21 cellular contexts compared by ENCODE assay signal in genomic region chr5:42597318-42597937, GRCh38.
A peak's percentile ranks its signal among the peaks of the same experiment; 100 is the strongest.
DNase-seq lines count a peak whose midpoint lies in the region; ATAC-seq, FAIRE-seq and TF ChIP-seq lines count a peak whose summit lies in the region.
"Had no signal": no experiment of that assay in that cellular context is flagged by ENCODE, and none has a peak within 500 bp of the region (broad histone marks: within the 10 kb centered on the region; RNA-seq: fewer than 3 reads in every experiment).

No MANE protein-coding gene starts in this region.

- BruUV-seq in K562 (replicated peaks; lab: Mats Ljungman, UMichigan) = no TSS peak

- H4K20me1 ChIP-seq in K562 (replicated peaks; ENCODE audit: control insufficient read depth, insufficient read depth, low read length) = no peaks in the 10 kb centered on the region
- H4K20me1 ChIP-seq: BLaER1 had no signal

- 8% methylated on average over 4 of the region's 4 CpGs for WGBS in K562 (ENCODE audit: insufficient coverage, low coverage, missing lambda C conversion rate)
- WGBS in heart left ventricle, 4 donors = 40 to 59% (median 52%) methylated on average over 4 of the region's 4 CpGs
- WGBS in right cardiac atrium = 69% methylated on average over 4 of the region's 4 CpGs
- 82 to 96% (median 84%) methylated on average over 4 of the region's 4 CpGs for WGBS in psoas muscle, 3 donors

- no peak for TF ChIP-seq CTCF in K562 (IDR thresholded peaks at IDR 0.05 in 2 of 3, conservative IDR thresholded peaks at IDR 0.05 in 1 of 3; ENCODE audit: insufficient read depth in 2 of 3, low read depth in 1 of 3, low read length in 3 of 3)
- no peak for TF ChIP-seq CTCF in heart left ventricle (IDR thresholded peaks at IDR 0.05)
- no peak for TF ChIP-seq CTCF in psoas muscle (IDR thresholded peaks at IDR 0.05)

- no peaks in the 10 kb centered on the region for H3K79me2 ChIP-seq in K562 (ENCODE audit: control insufficient read depth, insufficient read depth, low read length)

- TF ChIP-seq RAD21 in K562 (CRISPR knock-in tag; conservative IDR thresholded peaks at IDR 0.05 in 1 of 2, IDR thresholded peaks at IDR 0.05 in 1 of 2) = no peak

- no peak overlapping the region for H3K27ac ChIP-seq in K562 (ENCODE audit: extremely low read depth, low read depth, low read length)
- H3K27ac ChIP-seq in heart left ventricle = peak overlapping the region in 1 of 12 donors; percentile 28
- peak overlapping the region; percentile 39 for H3K27ac ChIP-seq in right cardiac atrium (ENCODE audit: low read length)
- peak overlapping the region; percentile 82 for H3K27ac ChIP-seq in psoas muscle
- H3K27ac ChIP-seq: BLaER1 had no signal

- no peak overlapping the region for H3K9ac ChIP-seq in K562 (ENCODE audit: insufficient read depth in 1 of 2, low read depth in 2 of 2, low read length in 2 of 2)
- H3K9ac ChIP-seq: BLaER1 had no signal

- CTCF ChIA-PET in K562 (lab: Yijun Ruan, JAX; ENCODE audit: low intra/inter-chr PET ratio) = no interaction called here

- H2AFZ ChIP-seq in K562 (ENCODE audit: low read depth, low read length) = no peak overlapping the region

- no peak for FAIRE-seq in K562 (lab: Jason Lieb, UNC)
- FAIRE-seq: A204.1, GM12892, HTR-8/SVneo had no signal

- H3K27me3 ChIP-seq in K562 (ENCODE audit: control insufficient read depth in 2 of 2, insufficient read depth in 2 of 2, low read length in 2 of 2) (no peaks in the 10 kb centered on the region), heart left ventricle (no peaks in the 10 kb centered on the region), right cardiac atrium (ENCODE audit: control insufficient read depth, insufficient read depth) (no peaks in the 10 kb centered on the region), psoas muscle (ENCODE audit: insufficient read depth in 3 of 3, low read length in 2 of 3) (no peaks in the 10 kb centered on the region)
- H3K27me3 ChIP-seq: BLaER1 had no signal

- H3K4me1 ChIP-seq in K562 (replicated peaks in 1 of 2; ENCODE audit: control insufficient read depth in 2 of 2, insufficient read depth in 2 of 2, low read length in 2 of 2) (no peaks in the 10 kb centered on the region; a peak in 1 of 5 replicates), heart left ventricle (peaks cover 0 to 22% (median 10%) of the 10 kb centered on the region in 12 donors), right cardiac atrium (ENCODE audit: control insufficient read depth, insufficient read depth, low read length) (peaks cover 2% of the 10 kb centered on the region), psoas muscle (peaks cover 53% of the 10 kb centered on the region)

- TF ChIP-seq EP300 in K562 (IDR thresholded peaks at IDR 0.05; ENCODE audit: low read length) = no peak

- H3K9me3 ChIP-seq in K562 (replicated peaks; ENCODE audit: control insufficient read depth, insufficient read depth, low read depth, low read length) = no peaks in the 10 kb centered on the region
- no peaks in the 10 kb centered on the region for H3K9me3 ChIP-seq in heart left ventricle
- H3K9me3 ChIP-seq in right cardiac atrium (ENCODE audit: control insufficient read depth, low read length) = no peaks in the 10 kb centered on the region
- H3K9me3 ChIP-seq in psoas muscle = no peaks in the 10 kb centered on the region
- H3K9me3 ChIP-seq: BLaER1 had no signal

- no peaks in the 10 kb centered on the region for H3K9me1 ChIP-seq in K562 (ENCODE audit: control insufficient read depth, insufficient read depth, low read length)

- in situ Hi-C loops in K562 (cut with MboI) = loop anchor here (25.0 kb wide), 2 partner anchors 290 to 735 kb away; partner anchors contain the start of gene OXCT1

- ATAC-seq in K562 (peak; percentile 67), heart left ventricle (peak; percentile 97 to 98 (median 98)), right cardiac atrium (peak; percentile 94 to 95), psoas muscle (peak in 2 of 4 donors; percentile 30 to 31), GM21825 (IDR thresholded peaks at IDR 0.05; ENCODE audit: unreplicated experiment) (no peak), HG03045 (IDR thresholded peaks at IDR 0.05; ENCODE audit: unreplicated experiment) (no peak)
- ATAC-seq: HCT116 had no signal

- intact Hi-C loops in K562 (cut with micrococcal nuclease) (no loop called here), heart left ventricle (cut with DNase I) (loop anchor here in 2 of 10 donors (5.0 to 10.0 kb wide), 3 partner anchors 35 to 97 kb away; no protein-coding TSS in a partner anchor), right cardiac atrium (cut with DNase I) (no loop called here), psoas muscle (cut with DNase I) (no loop called here)

- DNase-seq in K562 (ENCODE audit: extremely low read depth in 1 of 4, low spot score in 3 of 4) (peak in 1 of 4 experiments; percentile 37), heart left ventricle (peak in 4 of 5 donors; percentile 20 to 42 (median 36)), right cardiac atrium (no peak), psoas muscle (no peak), NCI-H446 treated with DMSO at 0.1 percent for 48 hours (lab: John Stamatoyannopoulos, UW) (no peak)
- DNase-seq: CD4-positive, CD25-positive, alpha-beta regulatory T cell; DMS153; DND-41; KG1; MM.1S; NCI-H2029; NCI-H526 treated with DMSO at 0.1 percent for 48 hours; RPMI8226; SHP77 treated with DMSO at 0.1 percent for 48 hours had no signal

- POLR2A ChIA-PET in K562 (lab: Yijun Ruan, JAX) = no interaction called here

- no peak for TF ChIP-seq POLR2A in K562 (conservative IDR thresholded peaks at IDR 0.05)
- no peak for TF ChIP-seq POLR2A in heart left ventricle (IDR thresholded peaks at IDR 0.05)

- H3K4me2 ChIP-seq in K562 (ENCODE audit: insufficient read depth, low read length) = peak overlapping the region; percentile 8; the same call in 1 of the 2 replicates
- H3K4me2 ChIP-seq: BLaER1 had no signal

- H3K4me3 ChIP-seq in K562 (no peak overlapping the region), heart left ventricle (no peak overlapping the region), right cardiac atrium (ENCODE audit: low read length) (no peak overlapping the region), psoas muscle (no peak overlapping the region)
- H3K4me3 ChIP-seq: BLaER1 had no signal

- H3K36me3 ChIP-seq in K562 (ENCODE audit: control insufficient read depth, insufficient read depth, low read length) = no peaks in the 10 kb centered on the region
- no peaks in the 10 kb centered on the region for H3K36me3 ChIP-seq in heart left ventricle
- H3K36me3 ChIP-seq in psoas muscle (ENCODE audit: insufficient read depth in 1 of 2, low read depth in 1 of 2) = no peaks in the 10 kb centered on the region
- H3K36me3 ChIP-seq: BLaER1 had no signal

TF ChIP-seq in K562, 482 proteins besides CTCF, POLR2A, EP300 and RAD21 (continues in another document):
- TF ChIP-seq ZNF436 (CRISPR knock-in tag; IDR thresholded peaks at IDR 0.05) = no peak
- no peak for TF ChIP-seq TEAD1 (CRISPR knock-in tag; IDR thresholded peaks at IDR 0.05)
- TF ChIP-seq ZNF277 (CRISPR knock-in tag; IDR thresholded peaks at IDR 0.05; ENCODE audit: borderline replicate concordance) = no peak
- TF ChIP-seq CBFA2T3 (IDR thresholded peaks at IDR 0.05) = peak; percentile 75
- no peak for TF ChIP-seq HSF4 (CRISPR knock-in tag; IDR thresholded peaks at IDR 0.05; ENCODE audit: borderline replicate concordance)
- TF ChIP-seq CBFA2T2 (conservative IDR thresholded peaks at IDR 0.05) = peak; percentile 45
- no peak for TF ChIP-seq MBD1 (CRISPR knock-in tag; IDR thresholded peaks at IDR 0.05)
- no peak for TF ChIP-seq ATF4 (CRISPR knock-in tag; IDR thresholded peaks at IDR 0.05)
- TF ChIP-seq MCM3 (IDR thresholded peaks at IDR 0.05) = no peak
- TF ChIP-seq TAL1 (IDR thresholded peaks at IDR 0.05) = peak; percentile 29; the same call in 1 of the 2 replicates
- TF ChIP-seq RUNX1 (IDR thresholded peaks at IDR 0.05; ENCODE audit: low read depth) = no peak
- TF ChIP-seq ZNF507 (tag; conservative IDR thresholded peaks at IDR 0.05) = no peak
- no peak for TF ChIP-seq RFX7 (CRISPR knock-in tag; IDR thresholded peaks at IDR 0.05)
- no peak for TF ChIP-seq BHLHE40 (IDR thresholded peaks at IDR 0.05; ENCODE audit: low read length)
- no peak for TF ChIP-seq ZFX (CRISPR knock-in tag; IDR thresholded peaks at IDR 0.05)
- TF ChIP-seq SAFB (IDR thresholded peaks at IDR 0.05; ENCODE audit: borderline replicate concordance, low read depth, low read length) = no peak
- 0 out of 2 replicates have a peak, but pooled peaks have one; percentile 10 for TF ChIP-seq TCF3 (CRISPR knock-in tag; IDR thresholded peaks at IDR 0.05)

Comparison
In these comparisons a context has a peak if more than half of its experiments do, and no peak if none do; other contexts are left out.
1. DNase-seq: peak in heart left ventricle (4 of 5); none in right cardiac atrium (0 of 3), psoas muscle (0 of 2) and NCI-H446 treated with DMSO at 0.1 percent for 48 hours (single experiment).
2. ATAC-seq: peak in K562 (single experiment), heart left ventricle (4 of 4) and right cardiac atrium (2 of 2); none in GM21825 (single experiment) and HG03045 (single experiment).